In genomic region chr11:72180892-72181552, GRCh38 we compare ENCODE assay signal across 12 cellular contexts. TPM values are rescaled to one million over a fixed set of nuclear protein-coding genes. Genes with fewer than 3 reads are reported as not detected.
DNase-seq lines count a peak whose midpoint lies in the region; ATAC-seq, FAIRE-seq and TF ChIP-seq lines count a peak whose summit lies in the region.
"Not testable (repeated sequence)": the region's sequence is repeated elsewhere in the genome, so short reads cannot be mapped to it uniquely, and the experiment has no call there.
"Had no signal": no experiment of that assay in that cellular context is flagged by ENCODE, and none has a peak within 500 bp of the region (broad histone marks: within the 10 kb centered on the region; RNA-seq: fewer than 3 reads in every experiment).

No MANE protein-coding gene starts in this region.

- not testable (repeated sequence) for H3K4me2 ChIP-seq in A549

- H3K27ac Mint-ChIP-seq in stimulated activated naive CD8-positive, alpha-beta T cell treated with anti-CD3 and anti-CD28 coated beads, Interleukin-15, Interleukin-2, amounts not matched to agents 100 ng/mL and 50 ng/mL, for 24 hours: peak overlapping the region; percentile 56

- not testable (repeated sequence) for H3K9me3 Mint-ChIP-seq in stimulated activated naive CD8-positive, alpha-beta T cell treated with anti-CD3 and anti-CD28 coated beads, Interleukin-15, Interleukin-2, amounts not matched to agents 100 ng/mL and 50 ng/mL, for 24 hours

- TF ChIP-seq POLR2A in A549 (IDR thresholded peaks at IDR 0.05; ENCODE audit: low read length): not testable (repeated sequence)

- H3K27me3 ChIP-seq in MG63; esophagus (ENCODE audit: control insufficient read depth in 1 of 2, insufficient read depth in 2 of 2, low read length in 2 of 2): not testable (repeated sequence)

- POLR2A ChIA-PET in A549 (lab: Yijun Ruan, JAX): not testable (repeated sequence)

- DNase-seq in A549 (ENCODE audit: low read depth in 1 of 2, low spot score in 1 of 2); GM18507 (ENCODE audit: extremely low spot score, insufficient read length, low read depth); left ventricle myocardium superior: not testable (repeated sequence)
- peak; percentile 15 for DNase-seq in MG63
- peak; percentile 17 for DNase-seq in astrocyte of the hippocampus (ENCODE audit: low read depth, low spot score)
- DNase-seq in myocyte (ENCODE audit: low read depth): peak; percentile 53

- H3K4me3 ChIP-seq in A549; MG63; esophagus (ENCODE audit: low read depth in 1 of 2, low read length in 2 of 2): not testable (repeated sequence)

- H3K27ac ChIP-seq in A549: not testable (repeated sequence)
- peak overlapping the region; percentile 69 to 78 for H3K27ac ChIP-seq in esophagus (ENCODE audit: low read depth in 2 of 2, low read length in 1 of 2)

- peaks cover 22% of the 10 kb centered on the region for H3K4me1 Mint-ChIP-seq in stimulated activated naive CD8-positive, alpha-beta T cell treated with anti-CD3 and anti-CD28 coated beads, Interleukin-15, Interleukin-2, amounts not matched to agents 100 ng/mL and 50 ng/mL, for 24 hours (ENCODE audit: low read depth)

- H3K4me1 ChIP-seq in A549: peaks cover 11% of the 10 kb centered on the region; the same call in 2 of the 3 replicates
- H3K4me1 ChIP-seq in esophagus (ENCODE audit: control insufficient read depth in 2 of 2, insufficient read depth in 2 of 2, low read length in 1 of 2): not testable (repeated sequence)

- TF ChIP-seq CTCF in A549 (IDR thresholded peaks at IDR 0.05): not testable (repeated sequence)

- TF ChIP-seq EP300 in A549 (IDR thresholded peaks at IDR 0.05): not testable (repeated sequence)

- CTCF ChIA-PET in A549 (lab: Yijun Ruan, JAX): interaction anchor here (1.2 to 6.0 kb wide), 4 partner anchors 36 to 290 kb away, joined by 3 to 48 read pairs (median 4); no protein-coding TSS in a partner anchor

- ATAC-seq in A549 (peak; percentile 11 to 17; a peak in 3 of 6 replicates), left ventricle myocardium superior (peak; percentile 65)

- H3K4me3 Mint-ChIP-seq in stimulated activated naive CD8-positive, alpha-beta T cell treated with anti-CD3 and anti-CD28 coated beads, Interleukin-15, Interleukin-2, amounts not matched to agents 100 ng/mL and 50 ng/mL, for 24 hours: not testable (repeated sequence)

- not testable (repeated sequence) for TF ChIP-seq RAD21 in A549 (conservative IDR thresholded peaks at IDR 0.05 in 1 of 2, IDR thresholded peaks at IDR 0.05 in 1 of 2)

- 43% methylated on average over 6 of the region's 7 CpGs for WGBS in A549 (ENCODE audit: missing lambda C conversion rate)
- 41 to 50% methylated on average over 7 of the region's 7 CpGs for WGBS in esophagus, 2 donors

- H3K9me3 ChIP-seq in A549; MG63; esophagus (ENCODE audit: control insufficient read depth in 2 of 2, insufficient read depth in 1 of 2, low read depth in 1 of 2, low read length in 1 of 2): not testable (repeated sequence)

- not testable (repeated sequence) for H3K36me3 ChIP-seq in MG63; esophagus (ENCODE audit: control insufficient read depth in 2 of 2, insufficient read depth in 2 of 2, low read length in 1 of 2)

- not testable (repeated sequence) for H3K36me3 Mint-ChIP-seq in stimulated activated naive CD8-positive, alpha-beta T cell treated with anti-CD3 and anti-CD28 coated beads, Interleukin-15, Interleukin-2, amounts not matched to agents 100 ng/mL and 50 ng/mL, for 24 hours (ENCODE audit: low read depth)

- intact Hi-C loops in left ventricle myocardium superior (cut with micrococcal nuclease): not testable (repeated sequence)

- H3K27me3 Mint-ChIP-seq in stimulated activated naive CD8-positive, alpha-beta T cell treated with anti-CD3 and anti-CD28 coated beads, Interleukin-15, Interleukin-2, amounts not matched to agents 100 ng/mL and 50 ng/mL, for 24 hours: peaks cover 22% of the 10 kb centered on the region

- not testable (repeated sequence) for FAIRE-seq in A549 (lab: Jason Lieb, UNC)
- FAIRE-seq in GM18507 (lab: Jason Lieb, UNC): peak; percentile 53

RNA-seq across cellular contexts. Expression of gene FOLR1, which starts 10.9 kb away (rescaled TPM):
- 0.22 and 0.25 TPM in 2 replicates for polyA plus RNA-seq in A549 (2011; rRNA removed)
- 0.08 and 0.13 TPM in 2 replicates for polyA plus RNA-seq in A549 (2012; cell fraction: cytosol; rRNA removed)
- polyA plus RNA-seq in A549 (2012; cell fraction: nucleus; rRNA removed): 0.19 and 0.42 TPM in 2 replicates
- 0.08 to 0.12 TPM (median 0.09 TPM) in 3 replicates for polyA plus RNA-seq in A549 (2017; fragmentation: RNase III; extraction: RNeasy Plus Mini Kit Qiagen cat#74134 plus additional on column Dnase treatment)
- polyA minus RNA-seq in A549 (2011; rRNA and poly(A)+ RNA removed): not detected in 2 replicates
- 0.23 and 3.0 TPM in 2 replicates for total RNA-seq in MG63 (2014; rRNA removed; shearing (Covaris generic); ENCODE audit: low replicate concordance)
- under 1 TPM; 0.26 to 0.94 TPM for polyA plus RNA-seq in esophagus
- total RNA-seq in left ventricle myocardium superior: 0.50 TPM
- 34.8 and 39.0 TPM in 2 replicates for total RNA-seq in myocyte
- polyA plus RNA-seq in myocyte (2012): 36.0 TPM
- total RNA-seq: CD4-positive, alpha-beta T cell; H1; NCI-H460; OCI-LY7 had no signal

RNA-seq across cellular contexts. Expression of gene FOLR2, which starts 35.6 kb away (rescaled TPM):
- not detected in 2 replicates for polyA plus RNA-seq in A549 (2011; rRNA removed)
- not detected in 2 replicates for polyA plus RNA-seq in A549 (2012; cell fraction: cytosol; rRNA removed)
- polyA plus RNA-seq in A549 (2012; cell fraction: nucleus; rRNA removed): 0.28 TPM in 1 of 2 replicates, not detected in the other
- not detected in 3 replicates for polyA plus RNA-seq in A549 (2017; fragmentation: RNase III; extraction: RNeasy Plus Mini Kit Qiagen cat#74134 plus additional on column Dnase treatment)
- not detected in 2 replicates for polyA minus RNA-seq in A549 (2011; rRNA and poly(A)+ RNA removed)
- total RNA-seq in MG63 (2014; rRNA removed; shearing (Covaris generic); ENCODE audit: low replicate concordance): not detected in 2 replicates
- 1 to 10 TPM; 1.1 to 2.8 TPM for polyA plus RNA-seq in esophagus
- total RNA-seq in left ventricle myocardium superior: 21.9 TPM
- not detected in 2 replicates for total RNA-seq in myocyte
- polyA plus RNA-seq in myocyte (2012): 0.11 TPM
- total RNA-seq: CD4-positive, alpha-beta T cell; H1; NCI-H460 had no signal
- polyA plus RNA-seq: H1 had no signal

RNA-seq across cellular contexts. Expression of gene INPPL1, which starts 43.5 kb away (rescaled TPM):
- polyA plus RNA-seq in A549 (2011; rRNA removed) (67.4 and 84.8 TPM in 2 replicates), A549 (2017; fragmentation: RNase III; extraction: RNeasy Plus Mini Kit Qiagen cat#74134 plus additional on column Dnase treatment) (94.5 to 117 TPM (median 103 TPM) in 3 replicates), esophagus (10 to 100 TPM; 28.9 to 88.1 TPM)
- polyA plus RNA-seq in A549 (2012; cell fraction: cytosol; rRNA removed): 58.1 and 79.4 TPM in 2 replicates
- 441 and 536 TPM in 2 replicates for polyA plus RNA-seq in A549 (2012; cell fraction: nucleus; rRNA removed)
- 129 and 131 TPM in 2 replicates for polyA minus RNA-seq in A549 (2011; rRNA and poly(A)+ RNA removed)
- total RNA-seq in MG63 (2014; rRNA removed; shearing (Covaris generic); ENCODE audit: low replicate concordance): 25.6 and 51.8 TPM in 2 replicates
- total RNA-seq in left ventricle myocardium superior (136 TPM), myocyte (490 and 646 TPM in 2 replicates)
- polyA plus RNA-seq in myocyte (2012): 285 TPM

RNA-seq across cellular contexts. Expression of gene FOLR3, which starts 45.5 kb away (rescaled TPM):
- polyA plus RNA-seq in A549 (2011; rRNA removed) (not detected in 2 replicates), A549 (2017; fragmentation: RNase III; extraction: RNeasy Plus Mini Kit Qiagen cat#74134 plus additional on column Dnase treatment) (0.29 to 0.36 TPM in 2 of 3 replicates, not detected in the other), esophagus (under 1 TPM; 0.11 to 0.41 TPM)
- polyA plus RNA-seq in A549 (2012; cell fraction: cytosol; rRNA removed): 0.14 TPM in 1 of 2 replicates, not detected in the other
- polyA plus RNA-seq in A549 (2012; cell fraction: nucleus; rRNA removed): 0.06 TPM in 1 of 2 replicates, not detected in the other
- not detected in 2 replicates for polyA minus RNA-seq in A549 (2011; rRNA and poly(A)+ RNA removed)
- 1.1 and 4.5 TPM in 2 replicates for total RNA-seq in MG63 (2014; rRNA removed; shearing (Covaris generic); ENCODE audit: low replicate concordance)
- total RNA-seq in left ventricle myocardium superior (1.2 TPM), myocyte (not detected in 2 replicates)
- 0.11 TPM for polyA plus RNA-seq in myocyte (2012)
- total RNA-seq: H1, NCI-H460, OCI-LY7 had no signal
- polyA plus RNA-seq: H1 had no signal

Comparison
In these comparisons a context has a peak if more than half of its experiments do, and no peak if none do; other contexts are left out.
1. RNA of gene FOLR2, which starts 35.6 kb away (total RNA-seq): 21.9 TPM in left ventricle myocardium superior (single experiment); not detected in MG63 and not detected in myocyte; every median in the first group is over 10 times any median in the second.